ENCODE assay signal across 15 cellular contexts in genomic region chr1:17521946-17522612, GRCh38. TPM values are rescaled to one million over a fixed set of nuclear protein-coding genes. Genes with fewer than 3 reads are reported as not detected.
"Had no signal": no experiment of that assay in that cellular context is flagged by ENCODE, and none has a peak within 500 bp of the region (broad histone marks: within the 10 kb centered on the region; RNA-seq: fewer than 3 reads in every experiment).

No MANE protein-coding gene starts in this region.

- H3K36me3 ChIP-seq: heart right ventricle, tibial artery had no signal

- H3K4me3 ChIP-seq: heart right ventricle, tibial artery had no signal

- DNase-seq: activated CD4-positive, CD25-positive, alpha-beta regulatory T cell treated with anti-CD3 and anti-CD28 coated beads, Interleukin-2, amount 50 U/mL, for 72 hours; activated naive CD4-positive, alpha-beta T cell; activated naive CD8-positive, alpha-beta T cell treated with anti-CD3 and anti-CD28 coated beads, Interleukin-2, amount 10 ng/mL, durations not matched to agents 7 days and 5 days; effector CD8-positive, alpha-beta T cell; heart right ventricle; midbrain; naive B cell; retina; T-cell; T-helper 9 cell; tibial artery had no signal

- H3K27ac ChIP-seq: heart right ventricle, tibial artery had no signal

- H3K27me3 ChIP-seq: tibial artery had no signal

- ATAC-seq: heart right ventricle; left lobe of liver; stimulated activated memory B cell treated with anti-CD40 and anti-IgM and Interleukin-4, amounts not matched to agents 10 μg/mL and 1 μg/mL and 100 μg/mL, for 72 hours; T-cell had no signal

- H3K9me3 ChIP-seq: heart right ventricle, tibial artery had no signal

RNA-seq across cellular contexts. Expression of gene ARHGEF10L, which starts 17.4 kb away (rescaled TPM):
- total RNA-seq: activated CD8-positive, alpha-beta memory T cell treated with anti-CD3 and anti-CD28 coated beads for 36 hours; activated T-helper 1 cell treated with anti-CD3 and anti-CD28 coated beads, Interleukin-12 subunit alpha, Interleukin-12 subunit beta, Interleukin-2, Interleukin-4 antibody, amounts not matched to agents 30 ng/mL and 10 ng/mL and 1 ng/mL, durations not matched to agents 14 hours and 24 hours and 36 hours had no signal
